9 cellular contexts compared by ENCODE assay signal in the genomic region with DNA sequence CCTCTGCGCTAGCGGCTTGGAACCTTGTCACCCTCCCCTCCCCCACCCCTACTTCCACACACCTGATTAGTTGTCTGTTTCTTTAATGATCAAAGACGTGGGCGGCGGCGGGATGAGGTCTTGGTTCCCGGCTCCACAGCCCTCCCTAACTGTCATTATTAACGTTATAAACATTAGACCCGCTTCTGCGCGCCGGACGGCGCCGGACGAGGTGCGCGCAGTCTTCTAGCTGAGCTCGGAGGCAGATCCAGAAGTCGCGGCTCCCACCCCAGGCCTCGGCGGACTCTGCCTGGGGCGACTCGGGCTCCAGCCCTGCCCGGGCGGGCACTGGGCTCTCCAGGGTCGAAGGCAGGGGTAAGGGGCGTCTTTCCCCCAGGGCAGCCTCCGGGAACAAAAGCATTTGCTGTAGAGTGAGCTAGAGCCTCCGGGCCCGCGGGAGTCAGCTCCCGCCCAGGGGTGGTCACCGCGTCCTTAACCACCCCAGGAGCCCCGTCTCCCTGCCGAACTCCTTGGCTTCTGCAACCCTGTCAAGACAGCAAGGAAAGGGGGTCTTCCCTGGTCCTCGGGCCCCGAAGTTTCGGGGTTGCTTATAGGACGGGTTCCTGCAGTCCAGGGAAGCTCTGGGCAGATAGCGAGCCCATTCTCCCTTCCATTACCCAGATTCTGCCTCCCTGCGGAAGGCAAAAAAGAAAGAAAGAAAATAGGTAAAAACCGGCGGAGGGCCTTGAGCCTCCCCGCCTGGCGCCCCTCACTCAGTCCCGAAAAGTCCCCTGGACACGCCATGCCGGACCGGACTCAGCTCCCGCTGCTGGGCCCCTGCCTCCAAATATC. TPM values are rescaled to one million over a fixed set of nuclear protein-coding genes. Genes with fewer than 3 reads are reported as not detected.
A peak's percentile ranks its signal among the peaks of the same experiment; 100 is the strongest.
DNase-seq lines count a peak whose midpoint lies in the region; ATAC-seq and TF ChIP-seq lines count a peak whose summit lies in the region.
"Had no signal": no experiment of that assay in that cellular context is flagged by ENCODE, and none has a peak within 500 bp of the region (broad histone marks: within the 10 kb centered on the region; RNA-seq: fewer than 3 reads in every experiment).

No MANE protein-coding gene starts in this region.

- H3K9me3 Mint-ChIP-seq in HFFc6: no peaks in the 10 kb centered on the region

- peak overlapping the region; percentile 73 for H3K4me3 Mint-ChIP-seq in HFFc6

- no peak for ATAC-seq in stimulated activated naive CD8-positive, alpha-beta T cell treated with anti-CD3 and anti-CD28 coated beads, Interleukin-15, Interleukin-2, amounts not matched to agents 100 U/mL and 50 U/mL, for 24 hours
- ATAC-seq in HG03378 (IDR thresholded peaks at IDR 0.05; ENCODE audit: unreplicated experiment) (no peak), HG02571 (IDR thresholded peaks at IDR 0.05; ENCODE audit: unreplicated experiment) (no peak), HG02610 (IDR thresholded peaks at IDR 0.05; ENCODE audit: unreplicated experiment) (no peak)

- H3K27me3 Mint-ChIP-seq in HFFc6 (ENCODE audit: insufficient read depth): peaks cover 69% of the 10 kb centered on the region

- peaks cover 20% of the 10 kb centered on the region for H3K4me1 Mint-ChIP-seq in HFFc6 (ENCODE audit: low read depth)

- DNase-seq in HFFc6: no peak
- DNase-seq in activated CD8-positive, alpha-beta memory T cell treated with anti-CD3 and anti-CD28 coated beads, Interleukin-2, amount 50 U/mL, for 48 hours: peak; percentile 60
- peak; percentile 18 for DNase-seq in stimulated activated naive CD8-positive, alpha-beta T cell treated with anti-CD3 and anti-CD28 coated beads, Interleukin-15, Interleukin-2, amounts not matched to agents 100 U/mL and 50 U/mL, for 24 hours
- no peak for DNase-seq in NCI-H1930 (lab: John Stamatoyannopoulos, UW)

- no peaks in the 10 kb centered on the region for H3K36me3 Mint-ChIP-seq in HFFc6 (ENCODE audit: low read depth)

- H3K27ac Mint-ChIP-seq in HFFc6: no peak overlapping the region

- peak overlapping the region; percentile 10 for H3K4me3 ChIP-seq in iPS-11a (ENCODE audit: low read depth, low read length)
- H3K4me3 ChIP-seq: K562 had no signal

- no peak for TF ChIP-seq CTCF in HFFc6 (IDR thresholded peaks at IDR 0.05)

RNA-seq across cellular contexts. Expression of gene ISLR2, which starts 2.2 kb away (rescaled TPM):
- total RNA-seq in HFFc6 (2021; fragmentation: NEBNext Ultra II Directional; extraction: Animal tissue kit (Norgen Biotek cat#: 25700)): under 1 TPM in 1 of 6 experiments, not detected in 5; 0.07 TPM
- total RNA-seq: K562 had no signal

RNA-seq across cellular contexts. Expression of gene ISLR, which starts 45.3 kb away (rescaled TPM):
- 1 to 10 TPM; 1.7 to 6.3 (median 1.9) TPM for total RNA-seq in HFFc6 (2021; fragmentation: NEBNext Ultra II Directional; extraction: Animal tissue kit (Norgen Biotek cat#: 25700))
- total RNA-seq: K562 had no signal

RNA-seq across cellular contexts. Expression of gene GOLGA6A, which starts 45.8 kb away (rescaled TPM):
- total RNA-seq in HFFc6 (2021; fragmentation: NEBNext Ultra II Directional; extraction: Animal tissue kit (Norgen Biotek cat#: 25700)): not detected
- total RNA-seq: K562 had no signal

Comparison
In these comparisons a context has a peak if more than half of its experiments do, and no peak if none do; other contexts are left out.
1. DNase-seq: peak in activated CD8-positive, alpha-beta memory T cell treated with anti-CD3 and anti-CD28 coated beads, Interleukin-2, amount 50 U/mL, for 48 hours (single experiment) and stimulated activated naive CD8-positive, alpha-beta T cell treated with anti-CD3 and anti-CD28 coated beads, Interleukin-15, Interleukin-2, amounts not matched to agents 100 U/mL and 50 U/mL, for 24 hours (single experiment); none in HFFc6 (single experiment) and NCI-H1930 (0 of 2).